ENCODE assay signal across 1 cellular context in the genomic region with DNA sequence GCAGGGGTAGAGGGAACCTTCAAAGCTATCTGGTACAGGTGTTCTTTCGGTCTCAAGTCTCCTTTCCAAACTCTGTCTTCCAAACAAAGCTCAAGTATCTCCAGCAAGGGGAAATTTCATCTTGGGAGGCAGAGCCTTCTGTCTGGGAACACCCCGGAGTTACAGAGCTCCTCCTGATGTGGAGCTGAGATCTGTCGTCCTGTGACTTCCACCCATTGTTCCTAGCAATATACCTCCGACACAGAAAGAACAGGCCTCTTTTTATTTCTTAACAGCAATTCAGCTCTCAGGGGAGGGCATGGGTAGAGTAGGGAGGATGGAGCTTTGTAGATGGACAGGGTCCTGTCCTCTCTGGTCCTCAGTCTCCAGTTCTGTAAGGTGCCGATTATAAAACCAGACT.
TF ChIP-seq lines count a peak whose summit lies in the region.

No MANE protein-coding gene starts in this region.

TF ChIP-seq in GM23338, 12 proteins besides CTCF, POLR2A, EP300 and RAD21 (continued from another document):
- TF ChIP-seq ZNF462 (CRISPR knock-in tag; IDR thresholded peaks at IDR 0.05) (no peak), JUNB (IDR thresholded peaks at IDR 0.05; ENCODE audit: unreplicated experiment) (no peak), ETS1 (IDR thresholded peaks at IDR 0.05) (no peak), POLR2AphosphoS5 (IDR thresholded peaks at IDR 0.05; ENCODE audit: low read depth) (no peak), ZNF331 (CRISPR knock-in tag; IDR thresholded peaks at IDR 0.05; ENCODE audit: low read depth) (no peak)
- TF ChIP-seq, protein P1, sequence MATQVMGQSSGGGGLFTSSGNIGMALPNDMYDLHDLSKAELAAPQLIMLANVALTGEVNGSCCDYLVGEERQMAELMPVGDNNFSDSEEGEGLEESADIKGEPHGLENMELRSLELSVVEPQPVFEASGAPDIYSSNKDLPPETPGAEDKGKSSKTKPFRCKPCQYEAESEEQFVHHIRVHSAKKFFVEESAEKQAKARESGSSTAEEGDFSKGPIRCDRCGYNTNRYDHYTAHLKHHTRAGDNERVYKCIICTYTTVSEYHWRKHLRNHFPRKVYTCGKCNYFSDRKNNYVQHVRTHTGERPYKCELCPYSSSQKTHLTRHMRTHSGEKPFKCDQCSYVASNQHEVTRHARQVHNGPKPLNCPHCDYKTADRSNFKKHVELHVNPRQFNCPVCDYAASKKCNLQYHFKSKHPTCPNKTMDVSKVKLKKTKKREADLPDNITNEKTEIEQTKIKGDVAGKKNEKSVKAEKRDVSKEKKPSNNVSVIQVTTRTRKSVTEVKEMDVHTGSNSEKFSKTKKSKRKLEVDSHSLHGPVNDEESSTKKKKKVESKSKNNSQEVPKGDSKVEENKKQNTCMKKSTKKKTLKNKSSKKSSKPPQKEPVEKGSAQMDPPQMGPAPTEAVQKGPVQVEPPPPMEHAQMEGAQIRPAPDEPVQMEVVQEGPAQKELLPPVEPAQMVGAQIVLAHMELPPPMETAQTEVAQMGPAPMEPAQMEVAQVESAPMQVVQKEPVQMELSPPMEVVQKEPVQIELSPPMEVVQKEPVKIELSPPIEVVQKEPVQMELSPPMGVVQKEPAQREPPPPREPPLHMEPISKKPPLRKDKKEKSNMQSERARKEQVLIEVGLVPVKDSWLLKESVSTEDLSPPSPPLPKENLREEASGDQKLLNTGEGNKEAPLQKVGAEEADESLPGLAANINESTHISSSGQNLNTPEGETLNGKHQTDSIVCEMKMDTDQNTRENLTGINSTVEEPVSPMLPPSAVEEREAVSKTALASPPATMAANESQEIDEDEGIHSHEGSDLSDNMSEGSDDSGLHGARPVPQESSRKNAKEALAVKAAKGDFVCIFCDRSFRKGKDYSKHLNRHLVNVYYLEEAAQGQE (IDR thresholded peaks at IDR 0.05; ENCODE audit: unreplicated experiment) = no peak
